ENCODE assay signal across 23 cellular contexts in genomic region chr4:163649557-163650091, GRCh38.
DNase-seq lines count a peak whose midpoint lies in the region; ATAC-seq and TF ChIP-seq lines count a peak whose summit lies in the region.
"Had no signal": no experiment of that assay in that cellular context is flagged by ENCODE, and none has a peak within 500 bp of the region (broad histone marks: within the 10 kb centered on the region; RNA-seq: fewer than 3 reads in every experiment).

No MANE protein-coding gene starts in this region.

- H3K27me3 Mint-ChIP-seq in WTC11 (ENCODE audit: low read depth) (no peaks in the 10 kb centered on the region), neural progenitor cell (ENCODE audit: insufficient read depth, low read depth) (no peaks in the 10 kb centered on the region)
- H3K27me3 Mint-ChIP-seq: IgD-negative memory B cell, T-cell had no signal

- no peaks in the 10 kb centered on the region for H3K79me2 ChIP-seq in MM.1S (ENCODE audit: low read length)
- H3K79me2 ChIP-seq in neural progenitor cell (ENCODE audit: low read depth) = no peaks in the 10 kb centered on the region

- peak; percentile 35 for DNase-seq in MM.1S
- DNase-seq in WTC11 (ENCODE audit: low spot score) = no peak
- DNase-seq in neural progenitor cell (ENCODE audit: low spot score) = peak; percentile 20
- no peak for DNase-seq in superior temporal gyrus (ENCODE audit: extremely low spot score)
- DNase-seq in stimulated activated CD4-positive, alpha-beta T cell treated with anti-CD3 and anti-CD28 coated beads, Interleukin-2, amount 100 ng/mL, for 24 hours = no peak
- no peak for DNase-seq in DMS153 (lab: John Stamatoyannopoulos, UW)
- DNase-seq: ACHN, AML-193, Caco-2, DMS79 treated with DMSO at 0.1 percent for 48 hours, GDM1, Kasumi-1, NCI-H1105 treated with DMSO at 0.1 percent for 48 hours, NCI-H1930, NCI-H2171, NCI-H446, SK-N-SH, T-cell had no signal

- no peaks in the 10 kb centered on the region for H3K9me2 ChIP-seq in MM.1S (replicated peaks; ENCODE audit: insufficient read depth, low read length)
- H3K9me2 ChIP-seq: SK-N-SH had no signal

- H3F3A ChIP-seq in MM.1S (ENCODE audit: insufficient read depth, low read length) (no peaks in the 10 kb centered on the region), neural progenitor cell (ENCODE audit: low read depth) (no peaks in the 10 kb centered on the region)

- ATAC-seq in GM18868 (IDR thresholded peaks at IDR 0.05; ENCODE audit: unreplicated experiment) (peak; percentile 62), WTC11 (peak; percentile 60)
- ATAC-seq: Panc1, Right ventricle myocardium inferior, T-cell had no signal

- H3K36me3 ChIP-seq in MM.1S (replicated peaks; ENCODE audit: insufficient read depth, low read length) (no peaks in the 10 kb centered on the region), neural progenitor cell (no peaks in the 10 kb centered on the region)

- H3K9me3 ChIP-seq in MM.1S (replicated peaks; ENCODE audit: insufficient read depth, low read length) (no peaks in the 10 kb centered on the region), neural progenitor cell (ENCODE audit: low read depth) (peaks cover 18% of the 10 kb centered on the region)
- H3K9me3 ChIP-seq: SK-N-SH had no signal

- H3K4me3 Mint-ChIP-seq in WTC11 = no peak overlapping the region
- H3K4me3 Mint-ChIP-seq in neural progenitor cell = no peak overlapping the region
- H3K4me3 Mint-ChIP-seq: CD14-positive monocyte, IgD-negative memory B cell, T-cell had no signal

- H3K27ac Mint-ChIP-seq in WTC11 (no peak overlapping the region), neural progenitor cell (no peak overlapping the region)
- H3K27ac Mint-ChIP-seq: CD14-positive monocyte, IgD-negative memory B cell, T-cell had no signal

- peaks cover 5% of the 10 kb centered on the region for H3K4me1 Mint-ChIP-seq in WTC11
- H3K4me1 Mint-ChIP-seq in neural progenitor cell = peaks cover 4% of the 10 kb centered on the region
- H3K4me1 Mint-ChIP-seq: CD14-positive monocyte, IgD-negative memory B cell, T-cell had no signal

- H3K9ac ChIP-seq in MM.1S (ENCODE audit: low read length) (no peak overlapping the region), neural progenitor cell (no peak overlapping the region)
- H3K9ac ChIP-seq: SK-N-SH had no signal

- TF ChIP-seq CTCF in MM.1S (IDR thresholded peaks at IDR 0.05; ENCODE audit: low read length) = no peak
- TF ChIP-seq CTCF in WTC11 (IDR thresholded peaks at IDR 0.05) = no peak
- no peak for TF ChIP-seq CTCF in neural progenitor cell (IDR thresholded peaks at IDR 0.05)

- H4K20me1 ChIP-seq in MM.1S (ENCODE audit: insufficient read depth, low read length) (no peaks in the 10 kb centered on the region), neural progenitor cell (ENCODE audit: low read depth) (no peaks in the 10 kb centered on the region)

- H3K36me3 Mint-ChIP-seq in WTC11 = peaks cover 13% of the 10 kb centered on the region
- H3K36me3 Mint-ChIP-seq in neural progenitor cell = no peaks in the 10 kb centered on the region
- H3K36me3 Mint-ChIP-seq: T-cell had no signal

- H2AFZ ChIP-seq in MM.1S (ENCODE audit: low read length) = no peak overlapping the region
- no peak overlapping the region for H2AFZ ChIP-seq in neural progenitor cell (replicated peaks)

- POLR2A ChIA-PET in WTC11 (lab: Charles Lee) = no interaction called here

- CTCF ChIA-PET in WTC11 (lab: Charles Lee) = no interaction called here

- H3K4me2 ChIP-seq in MM.1S (ENCODE audit: low read depth, low read length) = no peak overlapping the region
- no peak overlapping the region for H3K4me2 ChIP-seq in neural progenitor cell
- H3K4me2 ChIP-seq: SK-N-SH had no signal

- H3K27ac ChIP-seq in MM.1S (ENCODE audit: low read length) (no peak overlapping the region), neural progenitor cell (no peak overlapping the region)

- peaks cover 25% of the 10 kb centered on the region for H3K9me3 Mint-ChIP-seq in WTC11
- H3K9me3 Mint-ChIP-seq in neural progenitor cell = peaks cover 15% of the 10 kb centered on the region

- H3K27me3 ChIP-seq in MM.1S (replicated peaks; ENCODE audit: insufficient read depth, low read length) (no peaks in the 10 kb centered on the region), neural progenitor cell (no peaks in the 10 kb centered on the region)

- H3K4me3 ChIP-seq in MM.1S (ENCODE audit: low read length) (no peak overlapping the region), neural progenitor cell (no peak overlapping the region)

- no peaks in the 10 kb centered on the region for H3K4me1 ChIP-seq in MM.1S (ENCODE audit: low read length)
- H3K4me1 ChIP-seq in neural progenitor cell = peaks cover 15% of the 10 kb centered on the region
- H3K4me1 ChIP-seq: Caco-2 had no signal

TF ChIP-seq in WTC11, 78 proteins besides CTCF, POLR2A, EP300 and RAD21 (continues in another document):
- no peak for TF ChIP-seq ZNF281 (CRISPR knock-in tag; IDR thresholded peaks at IDR 0.05)
- TF ChIP-seq FOXK1 (CRISPR knock-in tag; IDR thresholded peaks at IDR 0.05) = no peak
- TF ChIP-seq ZNF317 (CRISPR knock-in tag; IDR thresholded peaks at IDR 0.05; ENCODE audit: borderline replicate concordance, low read depth) = no peak
- no peak for TF ChIP-seq HMGXB4 (CRISPR knock-in tag; IDR thresholded peaks at IDR 0.05)
- TF ChIP-seq KAT7 (CRISPR knock-in tag; IDR thresholded peaks at IDR 0.05; ENCODE audit: borderline replicate concordance) = no peak
- TF ChIP-seq OVOL2 (CRISPR knock-in tag; IDR thresholded peaks at IDR 0.05; ENCODE audit: borderline replicate concordance) = no peak
- TF ChIP-seq FOXJ3 (CRISPR knock-in tag; IDR thresholded peaks at IDR 0.05; ENCODE audit: borderline replicate concordance) = no peak
- no peak for TF ChIP-seq E2F5 (CRISPR knock-in tag; IDR thresholded peaks at IDR 0.05)
- no peak for TF ChIP-seq ELF4 (CRISPR knock-in tag; IDR thresholded peaks at IDR 0.05; ENCODE audit: low read depth)

Comparison
In these comparisons a context has a peak if more than half of its experiments do, and no peak if none do; other contexts are left out.
1. DNase-seq: peak in MM.1S (single experiment) and neural progenitor cell (single experiment); none in WTC11 (single experiment), superior temporal gyrus (single experiment), stimulated activated CD4-positive, alpha-beta T cell treated with anti-CD3 and anti-CD28 coated beads, Interleukin-2, amount 100 ng/mL, for 24 hours (0 of 2) and DMS153 (single experiment).